8 cellular contexts compared by ENCODE assay signal in genomic region chr9:131278421-131279111, GRCh38. TPM values are rescaled to one million over a fixed set of nuclear protein-coding genes. Genes with fewer than 3 reads are reported as not detected.
DNase-seq lines count a peak whose midpoint lies in the region; ATAC-seq lines count a peak whose summit lies in the region.

No MANE protein-coding gene starts in this region.

- intact Hi-C loops in Right ventricle myocardium superior (cut with DNase I) = loop anchor here (5.0 kb wide), 2 partner anchors 41 to 101 kb away; no protein-coding TSS in a partner anchor
- intact Hi-C loops in left cardiac atrium (cut with DNase I) = loop anchor here (5.0 to 10.0 kb wide), 3 partner anchors 54 to 104 kb away; no protein-coding TSS in a partner anchor

- H3K36me3 Mint-ChIP-seq in activated T-cell treated with anti-CD3 and anti-CD28 coated beads, Interleukin-2, amount 50 U/mL, for 72 hours (ENCODE audit: insufficient read depth in 2 of 2) = peaks cover 14 to 23% of the 10 kb centered on the region in 2 donors

- peaks cover 17% of the 10 kb centered on the region for H3K27me3 Mint-ChIP-seq in activated T-cell treated with anti-CD3 and anti-CD28 coated beads, Interleukin-2, amount 50 U/mL, for 72 hours (ENCODE audit: low read depth)

- no peaks in the 10 kb centered on the region for H3K36me3 ChIP-seq in mesenchymal stem cell (ENCODE audit: control insufficient read depth in 1 of 2, insufficient read depth in 2 of 2, low read depth in 1 of 2, low read length in 2 of 2)
- H3K36me3 ChIP-seq in urinary bladder (ENCODE audit: insufficient read depth) = no peaks in the 10 kb centered on the region

- no peak overlapping the region for H4K8ac ChIP-seq in mesenchymal stem cell (ENCODE audit: low read length)

- H3K9me3 ChIP-seq in mesenchymal stem cell (ENCODE audit: control insufficient read depth, low read length) = no peaks in the 10 kb centered on the region

- H2BK15ac ChIP-seq in mesenchymal stem cell (ENCODE audit: low read depth, poor library complexity, severe bottlenecking) = no peak overlapping the region

- peaks cover 23% of the 10 kb centered on the region for H3K4me1 ChIP-seq in mesenchymal stem cell (ENCODE audit: control insufficient read depth, insufficient read depth, low read depth, low read length)
- H3K4me1 ChIP-seq in urinary bladder (ENCODE audit: insufficient read depth) = no peaks in the 10 kb centered on the region

- ATAC-seq in Right ventricle myocardium superior (ENCODE audit: poor library complexity) (no peak), left cardiac atrium (no peak), HG03108 (IDR thresholded peaks at IDR 0.05; ENCODE audit: unreplicated experiment) (no peak), HG02885 (IDR thresholded peaks at IDR 0.05; ENCODE audit: poor library complexity, unreplicated experiment) (no peak)
- peak in 1 of 2 donors; percentile 12 for ATAC-seq in activated T-cell treated with anti-CD3 and anti-CD28 coated beads, Interleukin-2, amount 50 U/mL, for 72 hours (replicated peaks in 1 of 2)

- H3K27ac Mint-ChIP-seq in activated T-cell treated with anti-CD3 and anti-CD28 coated beads, Interleukin-2, amount 50 U/mL, for 72 hours = no peak overlapping the region

- no peak overlapping the region for H2AFZ ChIP-seq in mesenchymal stem cell (ENCODE audit: low read depth, low read length)

- H3K18ac ChIP-seq in mesenchymal stem cell (ENCODE audit: low read depth in 1 of 2, low read length in 2 of 2) = no peak overlapping the region

- no peak overlapping the region for H3K4me2 ChIP-seq in mesenchymal stem cell (ENCODE audit: low read length, poor library complexity, severe bottlenecking)

- peaks cover 60 to 73% of the 10 kb centered on the region in 2 experiments for H3K27me3 ChIP-seq in mesenchymal stem cell (ENCODE audit: control insufficient read depth in 1 of 2, insufficient read depth in 1 of 2, low read length in 2 of 2)

- peak overlapping the region; percentile 59 for H4K91ac ChIP-seq in mesenchymal stem cell (ENCODE audit: low read length)

- DNase-seq in Right ventricle myocardium superior (peak; percentile 44), left cardiac atrium (no peak), mesenchymal stem cell (no peak), HK-2 (ENCODE audit: unreplicated experiment) (no peak)
- DNase-seq in activated T-cell treated with anti-CD3 and anti-CD28 coated beads, Interleukin-2, amount 50 U/mL, for 72 hours = peak in 1 of 2 donors; percentile 39

- H3K23ac ChIP-seq in mesenchymal stem cell (ENCODE audit: low read length in 2 of 2) = no peak overlapping the region

- no peaks in the 10 kb centered on the region for H3K79me1 ChIP-seq in mesenchymal stem cell (replicated peaks; ENCODE audit: low read length, poor library complexity, severe bottlenecking)

- WGBS in mesenchymal stem cell = 65% methylated on average over 17 of the region's 18 CpGs
- WGBS in urinary bladder = 58% methylated on average over 18 of the region's 18 CpGs

- no peak overlapping the region for H3K4ac ChIP-seq in mesenchymal stem cell (ENCODE audit: low read depth in 1 of 2, low read length in 2 of 2)

- H3K27ac ChIP-seq in mesenchymal stem cell (ENCODE audit: low read length, poor library complexity, severe bottlenecking) (no peak overlapping the region), urinary bladder (ENCODE audit: low read depth) (no peak overlapping the region)

- no peak overlapping the region for H2AK5ac ChIP-seq in mesenchymal stem cell (ENCODE audit: low read length, severe bottlenecking)

- no peak overlapping the region for H2BK120ac ChIP-seq in mesenchymal stem cell (ENCODE audit: low read depth, low read length)

- H3K4me1 Mint-ChIP-seq in activated T-cell treated with anti-CD3 and anti-CD28 coated beads, Interleukin-2, amount 50 U/mL, for 72 hours (ENCODE audit: low read depth) = peaks cover 24% of the 10 kb centered on the region

- no peaks in the 10 kb centered on the region for H3K9me3 Mint-ChIP-seq in activated T-cell treated with anti-CD3 and anti-CD28 coated beads, Interleukin-2, amount 50 U/mL, for 72 hours

- peak overlapping the region in 1 of 2 experiments; percentile 80 for H2BK12ac ChIP-seq in mesenchymal stem cell (ENCODE audit: low read length in 2 of 2)

- H3K4me3 ChIP-seq in mesenchymal stem cell (ENCODE audit: insufficient read depth in 1 of 2, low read depth in 1 of 2, low read length in 2 of 2) (no peak overlapping the region), urinary bladder (ENCODE audit: low read depth, low read length) (peak overlapping the region; percentile 74)

- no peak overlapping the region for H3K9ac ChIP-seq in mesenchymal stem cell (ENCODE audit: low read length)

- H3K14ac ChIP-seq in mesenchymal stem cell (ENCODE audit: low read length in 2 of 2) = no peak overlapping the region

- peak overlapping the region; percentile 73 to 86 for H3K4me3 Mint-ChIP-seq in activated T-cell treated with anti-CD3 and anti-CD28 coated beads, Interleukin-2, amount 50 U/mL, for 72 hours

- no peak overlapping the region for H2BK5ac ChIP-seq in mesenchymal stem cell (ENCODE audit: low read depth, low read length, poor library complexity, severe bottlenecking)

RNA-seq across cellular contexts. Expression of gene FAM78A, which starts 2.3 kb away (rescaled TPM):
- total RNA-seq in Right ventricle myocardium superior (55.7 TPM), left cardiac atrium (10 to 100 TPM; 50.4 to 60.5 TPM), urinary bladder (3.1 TPM)
- total RNA-seq in activated T-cell treated with anti-CD3 and anti-CD28 coated beads, Interleukin-2, amount 50 U/mL, for 72 hours = 10 to 100 TPM; 38.0 to 42.3 TPM
- 0.72 TPM for polyA plus RNA-seq in mesenchymal stem cell (2013, experiment 1 of 2)
- 0.75 TPM for polyA plus RNA-seq in mesenchymal stem cell (2013, experiment 2 of 2)
- 1.9 TPM for polyA plus RNA-seq in urinary bladder

RNA-seq across cellular contexts. Expression of gene PLPP7, which starts 11.0 kb away (rescaled TPM):
- total RNA-seq in Right ventricle myocardium superior = 115 TPM
- total RNA-seq in left cardiac atrium = 100 to 1,000 TPM in 1 of 2 donors, 10 to 100 TPM in 1; 82.7 to 108 TPM
- total RNA-seq in activated T-cell treated with anti-CD3 and anti-CD28 coated beads, Interleukin-2, amount 50 U/mL, for 72 hours = under 1 TPM; 0.23 to 0.31 TPM
- 0.17 TPM for polyA plus RNA-seq in mesenchymal stem cell (2013, experiment 1 of 2)
- polyA plus RNA-seq in mesenchymal stem cell (2013, experiment 2 of 2) = 0.14 TPM
- total RNA-seq in urinary bladder = 4.1 TPM
- 11.0 TPM for polyA plus RNA-seq in urinary bladder

Comparison
In these comparisons a context has a peak if more than half of its experiments do, and no peak if none do; other contexts are left out.
1. RNA of gene PLPP7, which starts 11.0 kb away (total RNA-seq): 115 TPM in Right ventricle myocardium superior (single experiment) and 82.7 to 108 TPM in left cardiac atrium; 4.1 TPM in urinary bladder (single experiment) and 0.23 to 0.31 TPM in activated T-cell treated with anti-CD3 and anti-CD28 coated beads, Interleukin-2, amount 50 U/mL, for 72 hours; every median in the first group is over 10 times any median in the second.